In the genomic region with DNA sequence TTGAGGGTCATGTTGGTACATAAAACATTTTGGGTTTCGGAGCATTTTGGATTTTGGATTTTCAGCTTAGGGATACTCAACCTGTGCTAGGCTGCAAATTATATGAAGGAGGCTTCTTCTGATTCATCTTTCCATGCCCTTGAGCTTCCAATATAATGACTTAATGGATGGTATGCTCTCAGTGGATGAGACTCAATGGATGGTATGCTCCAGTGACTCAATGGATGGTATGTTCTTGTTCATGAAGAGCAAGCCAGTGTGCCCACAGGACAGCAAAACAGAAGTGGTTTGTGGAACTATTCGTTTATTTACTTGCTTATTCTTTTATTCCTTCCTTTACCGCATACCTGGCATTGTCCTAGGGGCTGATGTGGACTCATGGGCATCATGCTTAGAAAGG, we compare ENCODE assay signal across 21 cellular contexts.
DNase-seq lines count a peak whose midpoint lies in the region; ATAC-seq, FAIRE-seq and TF ChIP-seq lines count a peak whose summit lies in the region.
"Had no signal": no experiment of that assay in that cellular context is flagged by ENCODE, and none has a peak within 500 bp of the region (broad histone marks: within the 10 kb centered on the region; RNA-seq: fewer than 3 reads in every experiment).

No MANE protein-coding gene starts in this region.

- no peak overlapping the region for H3K4me3 Mint-ChIP-seq in HFFc6
- H3K4me3 Mint-ChIP-seq: CD4-positive, alpha-beta memory T cell; IgD-negative memory B cell had no signal

- H3K4me1 Mint-ChIP-seq in HFFc6 (ENCODE audit: low read depth) = peaks cover 59% of the 10 kb centered on the region
- H3K4me1 Mint-ChIP-seq: CD4-positive, alpha-beta memory T cell; IgD-negative memory B cell had no signal

- H3K27ac Mint-ChIP-seq in HFFc6 = no peak overlapping the region
- H3K27ac Mint-ChIP-seq: CD4-positive, alpha-beta memory T cell; IgD-negative memory B cell had no signal

- H3K27ac ChIP-seq in pancreas = no peak overlapping the region
- H3K27ac ChIP-seq: C4-2B had no signal

- H3K9me3 ChIP-seq in pancreas = no peaks in the 10 kb centered on the region

- peaks cover 4% of the 10 kb centered on the region; the same call in 1 of the 2 replicates for H3K36me3 Mint-ChIP-seq in HFFc6 (ENCODE audit: low read depth)
- H3K36me3 Mint-ChIP-seq: CD4-positive, alpha-beta memory T cell; IgD-negative memory B cell had no signal

- H3K27me3 ChIP-seq in pancreas = no peaks in the 10 kb centered on the region

- 81 to 88% methylated on average over 3 of the region's 3 CpGs for WGBS in pancreas, 2 donors

- TF ChIP-seq CTCF in HFFc6 (IDR thresholded peaks at IDR 0.05) (no peak), fibroblast of mammary gland (conservative IDR thresholded peaks at IDR 0.05; ENCODE audit: control insufficient read depth, insufficient read depth, low read depth, low read length) (no peak), pancreas (IDR thresholded peaks at IDR 0.05) (no peak)

- H3K9me3 Mint-ChIP-seq in HFFc6 = no peaks in the 10 kb centered on the region

- no peaks in the 10 kb centered on the region for H3K36me3 ChIP-seq in pancreas

- FAIRE-seq in pancreas (lab: Jason Lieb, UNC) = no peak
- FAIRE-seq: A204.1, GM12878, HTR-8/SVneo had no signal

- no peaks in the 10 kb centered on the region for H3K4me1 ChIP-seq in pancreas

- intact Hi-C loops in pancreas (cut with DNase I) = no loop called here

- DNase-seq in HFFc6 (peak; percentile 56), amniotic epithelial cell (ENCODE audit: low read depth) (peak; percentile 11), fibroblast of mammary gland (ENCODE audit: low read depth) (peak; percentile 11), NK-92 (lab: John Stamatoyannopoulos, UW; ENCODE audit: unreplicated experiment) (no peak), NCI-H146 treated with DMSO at 0.1 percent for 48 hours (lab: John Stamatoyannopoulos, UW; ENCODE audit: unreplicated experiment) (no peak), pancreas (no peak)
- DNase-seq: ACHN; AML-193; CD4-positive, alpha-beta memory T cell; DMS153; DMS79; GOT3; H7; KBM-7 had no signal

- ATAC-seq in GM21529 (IDR thresholded peaks at IDR 0.05; ENCODE audit: unreplicated experiment) (no peak), pancreas (no peak)
- ATAC-seq: GM12878, HCT116 had no signal

- no peaks in the 10 kb centered on the region for H3K27me3 Mint-ChIP-seq in HFFc6 (ENCODE audit: insufficient read depth)
- H3K27me3 Mint-ChIP-seq: CD4-positive, alpha-beta memory T cell; IgD-negative memory B cell had no signal

- H3K4me3 ChIP-seq in fibroblast of mammary gland (ENCODE audit: control insufficient read depth, low read depth, low read length) (no peak overlapping the region), pancreas (no peak overlapping the region)
- H3K4me3 ChIP-seq: GM12878 had no signal

Comparison
In these comparisons a context has a peak if more than half of its experiments do, and no peak if none do; other contexts are left out.
1. DNase-seq: peak in HFFc6 (single experiment), amniotic epithelial cell (single experiment) and fibroblast of mammary gland (single experiment); none in NK-92 (single experiment), NCI-H146 treated with DMSO at 0.1 percent for 48 hours (single experiment) and pancreas (0 of 6).